27 cellular contexts compared by ENCODE assay signal in the genomic region with DNA sequence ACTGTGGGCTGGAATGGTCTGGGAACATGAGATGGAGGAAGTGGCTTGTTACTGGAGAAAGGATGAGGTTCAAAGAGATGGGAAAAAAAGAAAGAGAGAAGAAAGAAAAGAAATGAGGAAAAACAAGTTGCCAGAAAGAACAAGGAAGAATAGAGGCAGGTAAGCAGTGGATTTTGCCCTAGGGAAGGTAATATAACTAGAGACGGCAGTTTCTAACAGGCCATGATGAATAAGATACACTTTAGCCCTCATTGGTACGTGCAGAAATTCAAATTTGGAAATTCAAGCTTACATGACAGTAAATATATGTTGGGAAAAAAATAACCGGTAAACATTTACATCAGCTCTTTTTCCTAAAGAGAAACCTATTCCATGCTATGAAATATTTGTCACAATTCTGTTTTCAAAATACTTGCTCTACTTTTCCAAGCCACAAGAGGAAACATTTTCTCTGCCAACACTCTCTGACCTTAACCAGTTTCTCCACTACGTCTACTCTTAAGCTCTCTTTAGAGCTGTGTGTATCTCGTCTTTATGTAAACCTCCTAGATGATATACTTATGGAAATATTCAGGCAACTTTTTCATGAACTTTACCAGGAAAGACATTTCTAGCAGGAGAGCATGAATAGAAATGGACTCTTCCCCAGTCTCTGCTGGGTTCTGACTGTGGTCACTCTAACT.
DNase-seq lines count a peak whose midpoint lies in the region; ATAC-seq, FAIRE-seq and TF ChIP-seq lines count a peak whose summit lies in the region.
"Had no signal": no experiment of that assay in that cellular context is flagged by ENCODE, and none has a peak within 500 bp of the region (broad histone marks: within the 10 kb centered on the region; RNA-seq: fewer than 3 reads in every experiment).

No MANE protein-coding gene starts in this region.

- H2AFZ ChIP-seq in Karpas-422 (ENCODE audit: low read length), result no peak overlapping the region
- no peak overlapping the region for H2AFZ ChIP-seq in astrocyte (ENCODE audit: low read depth, low read length)
- peak overlapping the region; percentile 36 for H2AFZ ChIP-seq in osteoblast (ENCODE audit: low read length)

- H3K9me3 ChIP-seq in Karpas-422 (ENCODE audit: low read length), result no peaks in the 10 kb centered on the region
- H3K9me3 ChIP-seq in astrocyte (ENCODE audit: insufficient read depth, low read depth, low read length), result no peaks in the 10 kb centered on the region
- no peaks in the 10 kb centered on the region for H3K9me3 ChIP-seq in osteoblast (ENCODE audit: low read depth, low read length)
- H3K9me3 ChIP-seq: gastrocnemius medialis, sigmoid colon, thoracic aorta had no signal

- H3K4me2 ChIP-seq in Karpas-422 (ENCODE audit: low read depth, low read length, poor library complexity, severe bottlenecking) (no peak overlapping the region), astrocyte (ENCODE audit: low read length) (no peak overlapping the region), osteoblast (ENCODE audit: insufficient read depth, low read length) (peak overlapping the region; percentile 14)

- H3K4me3 ChIP-seq in Karpas-422 (ENCODE audit: low read length) (no peak overlapping the region), astrocyte (ENCODE audit: insufficient read depth, low read depth, low read length) (no peak overlapping the region), osteoblast (ENCODE audit: insufficient read depth, low read length) (no peak overlapping the region)
- H3K4me3 ChIP-seq: gastrocnemius medialis, sigmoid colon, thoracic aorta had no signal

- FAIRE-seq in astrocyte (lab: Jason Lieb, UNC), result no peak
- FAIRE-seq: D721Med, HTR-8/SVneo had no signal

- no peak overlapping the region for H3K4me3 Mint-ChIP-seq in astrocyte (ENCODE audit: unreplicated experiment)
- H3K4me3 Mint-ChIP-seq: activated CD4-positive, alpha-beta T cell treated with anti-CD3 and anti-CD28 coated beads for 36 hours; activated naive CD8-positive, alpha-beta T cell treated with anti-CD3 and anti-CD28 coated beads, Interleukin-2, amount 10 ng/mL, durations not matched to agents 7 days and 5 days; dendritic cell treated with granulocyte-macrophage colony-stimulating factor and Interleukin-4, amounts not matched to agents 40 ng/mL and 50 ng/mL, for 4 days; naive thymus-derived CD8-positive, alpha-beta T cell had no signal

- H3K4me1 ChIP-seq in Karpas-422 (ENCODE audit: low read length), result no peaks in the 10 kb centered on the region
- no peaks in the 10 kb centered on the region for H3K4me1 ChIP-seq in astrocyte (ENCODE audit: insufficient read depth, low read length)
- H3K4me1 ChIP-seq in osteoblast (ENCODE audit: insufficient read depth, low read length), result no peaks in the 10 kb centered on the region
- H3K4me1 ChIP-seq: sigmoid colon had no signal

- H3K36me3 Mint-ChIP-seq in astrocyte (ENCODE audit: low read depth, unreplicated experiment), result no peaks in the 10 kb centered on the region

- H3K4me1 Mint-ChIP-seq in astrocyte (ENCODE audit: low read depth, unreplicated experiment), result peaks cover 3% of the 10 kb centered on the region

- H3K9ac ChIP-seq in Karpas-422 (ENCODE audit: low read length) (no peak overlapping the region), astrocyte (ENCODE audit: low read length) (no peak overlapping the region)

- H3K27ac Mint-ChIP-seq in astrocyte (ENCODE audit: unreplicated experiment), result peak overlapping the region; percentile 16
- H3K27ac Mint-ChIP-seq: activated CD4-positive, alpha-beta T cell treated with anti-CD3 and anti-CD28 coated beads for 36 hours; activated naive CD8-positive, alpha-beta T cell treated with anti-CD3 and anti-CD28 coated beads, Interleukin-2, amount 10 ng/mL, durations not matched to agents 7 days and 5 days; dendritic cell treated with granulocyte-macrophage colony-stimulating factor and Interleukin-4, amounts not matched to agents 40 ng/mL and 50 ng/mL, for 4 days had no signal

- H4K20me1 ChIP-seq in Karpas-422 (ENCODE audit: insufficient read depth, low read depth, low read length), result no peaks in the 10 kb centered on the region
- H4K20me1 ChIP-seq in astrocyte (ENCODE audit: insufficient read depth, low read length), result no peaks in the 10 kb centered on the region
- no peaks in the 10 kb centered on the region for H4K20me1 ChIP-seq in osteoblast (ENCODE audit: insufficient read depth, low read length)

- DNase-seq in Karpas-422, result peak; percentile 25
- DNase-seq in astrocyte (ENCODE audit: low read depth), result no peak
- peak; percentile 6 for DNase-seq in fibroblast of the conjunctiva (ENCODE audit: low read depth)
- DNase-seq in osteoblast (ENCODE audit: insufficient read length, low spot score, missing footprints), result no peak
- no peak for DNase-seq in ureter (ENCODE audit: low spot score)
- no peak for DNase-seq in AG08396 (ENCODE audit: low spot score)
- DNase-seq in NCI-H2196 (lab: John Stamatoyannopoulos, UW; ENCODE audit: unreplicated experiment), result no peak
- DNase-seq: activated CD4-positive, alpha-beta T cell treated with anti-CD3 and anti-CD28 coated beads for 36 hours; activated naive CD8-positive, alpha-beta T cell treated with anti-CD3 and anti-CD28 coated beads, Interleukin-2, amount 10 ng/mL, durations not matched to agents 7 days and 5 days; gastrocnemius medialis; GOT3; Kasumi-1; naive thymus-derived CD8-positive, alpha-beta T cell; NCI-H1048; NCI-H1930; NCI-H345; NCI-H82; PC-3; posterior cingulate gyrus; SHP77 treated with DMSO at 0.1 percent for 48 hours; sigmoid colon had no signal

- H3K79me2 ChIP-seq in Karpas-422 (ENCODE audit: low read length) (no peaks in the 10 kb centered on the region), astrocyte (ENCODE audit: insufficient read depth, low read length) (no peaks in the 10 kb centered on the region), osteoblast (ENCODE audit: insufficient read depth, low read length) (no peaks in the 10 kb centered on the region)

- H3K27ac ChIP-seq in Karpas-422 (ENCODE audit: low read length), result no peak overlapping the region
- H3K27ac ChIP-seq in astrocyte (ENCODE audit: low read depth, low read length), result no peak overlapping the region
- H3K27ac ChIP-seq in osteoblast (ENCODE audit: low read depth, low read length), result no peak overlapping the region
- H3K27ac ChIP-seq: C4-2B, sigmoid colon, thoracic aorta had no signal

- peaks cover 1% of the 10 kb centered on the region for H3K9me3 Mint-ChIP-seq in astrocyte (ENCODE audit: unreplicated experiment)
- H3K9me3 Mint-ChIP-seq: dendritic cell treated with granulocyte-macrophage colony-stimulating factor and Interleukin-4, amounts not matched to agents 40 ng/mL and 50 ng/mL, for 4 days had no signal

- no peaks in the 10 kb centered on the region for H3K27me3 Mint-ChIP-seq in astrocyte (ENCODE audit: low read depth, unreplicated experiment)
- H3K27me3 Mint-ChIP-seq: activated CD4-positive, alpha-beta T cell treated with anti-CD3 and anti-CD28 coated beads for 36 hours; activated naive CD8-positive, alpha-beta T cell treated with anti-CD3 and anti-CD28 coated beads, Interleukin-2, amount 10 ng/mL, durations not matched to agents 7 days and 5 days; dendritic cell treated with granulocyte-macrophage colony-stimulating factor and Interleukin-4, amounts not matched to agents 40 ng/mL and 50 ng/mL, for 4 days; naive thymus-derived CD8-positive, alpha-beta T cell had no signal

- no peaks in the 10 kb centered on the region for H3K27me3 ChIP-seq in Karpas-422 (ENCODE audit: low read length)
- H3K27me3 ChIP-seq in astrocyte (ENCODE audit: insufficient read depth, low read length), result no peaks in the 10 kb centered on the region
- no peaks in the 10 kb centered on the region for H3K27me3 ChIP-seq in osteoblast (ENCODE audit: insufficient read depth, low read length)
- H3K27me3 ChIP-seq: gastrocnemius medialis, sigmoid colon had no signal

- ATAC-seq in GM18517 (IDR thresholded peaks at IDR 0.05; ENCODE audit: unreplicated experiment), result no peak
- ATAC-seq: activated CD4-positive, alpha-beta T cell treated with anti-CD3 and anti-CD28 coated beads for 36 hours; gastrocnemius medialis; naive thymus-derived CD8-positive, alpha-beta T cell; PC-3 had no signal

- no peaks in the 10 kb centered on the region for H3K9me2 ChIP-seq in Karpas-422 (replicated peaks; ENCODE audit: insufficient read depth, low read length)

- TF ChIP-seq CTCF in astrocyte (IDR thresholded peaks at IDR 0.05; ENCODE audit: insufficient read depth, low read depth, low read length) (no peak), osteoblast (IDR thresholded peaks at IDR 0.05; ENCODE audit: extremely low read depth, low read depth, low read length) (no peak)

- H3K36me3 ChIP-seq in Karpas-422 (ENCODE audit: insufficient read depth, low read length), result no peaks in the 10 kb centered on the region
- H3K36me3 ChIP-seq in astrocyte (ENCODE audit: insufficient read depth, low read length), result no peaks in the 10 kb centered on the region
- H3K36me3 ChIP-seq in osteoblast (ENCODE audit: insufficient read depth, low read length), result no peaks in the 10 kb centered on the region
- H3K36me3 ChIP-seq: gastrocnemius medialis, sigmoid colon, thoracic aorta had no signal

Comparison
In these comparisons a context has a peak if more than half of its experiments do, and no peak if none do; other contexts are left out.
1. DNase-seq: peak in Karpas-422 (single experiment) and fibroblast of the conjunctiva (single experiment); none in astrocyte (single experiment), osteoblast (single experiment), ureter (single experiment), AG08396 (single experiment) and NCI-H2196 (single experiment).